Comparison of ENCODE assay signal across 8 cellular contexts in genomic region chr18:8609711-8610441, GRCh38. TPM values are rescaled to one million over a fixed set of nuclear protein-coding genes. Genes with fewer than 3 reads are reported as not detected.
A peak's percentile ranks its signal among the peaks of the same experiment; 100 is the strongest.
DNase-seq lines count a peak whose midpoint lies in the region; ATAC-seq and TF ChIP-seq lines count a peak whose summit lies in the region.

No MANE protein-coding gene starts in this region.

- TF ChIP-seq POLR2A in ovary (IDR thresholded peaks at IDR 0.05) = no peak

- TF ChIP-seq CTCF in HL-60 (IDR thresholded peaks at IDR 0.05; ENCODE audit: insufficient read depth, low read length) (no peak), fibroblast of pulmonary artery (IDR thresholded peaks at IDR 0.05; ENCODE audit: low read length, missing control alignments) (no peak), ovary (IDR thresholded peaks at IDR 0.05) (no peak)

- TF ChIP-seq EP300 in ovary (IDR thresholded peaks at IDR 0.05) = no peak

- CTCF ChIA-PET in activated CD8-positive, alpha-beta T cell treated with anti-CD3 and anti-CD28 coated beads, Interleukin-2, amount 10 ng/mL, durations not matched to agents 7 days and 5 days (lab: Charles Lee) = no interaction called here

- DNase-seq in AG20443 (ENCODE audit: low spot score) (peak; percentile 37), HL-60 (ENCODE audit: low read depth in 1 of 2, low spot score in 1 of 2) (peak in 1 of 2 experiments; percentile 18), fibroblast of pulmonary artery (ENCODE audit: low read depth) (no peak), ovary (peak in 4 of 5 donors; percentile 22 to 57 (median 50)), posterior vena cava (ENCODE audit: low spot score) (no peak), NOMO-1 treated with dmso at 0.1 percent for 144 hours (lab: John Stamatoyannopoulos, UW; ENCODE audit: unreplicated experiment) (no peak)
- DNase-seq in activated CD8-positive, alpha-beta T cell treated with anti-CD3 and anti-CD28 coated beads, Interleukin-2, amount 10 ng/mL, durations not matched to agents 7 days and 5 days = no peak

- no peaks in the 10 kb centered on the region for H3K9me3 ChIP-seq in ovary

- H3K27me3 ChIP-seq in HL-60 (ENCODE audit: insufficient read depth, poor library complexity, severe bottlenecking) (no peaks in the 10 kb centered on the region), ovary (no peaks in the 10 kb centered on the region)

- H3K4me1 Mint-ChIP-seq in activated CD8-positive, alpha-beta T cell treated with anti-CD3 and anti-CD28 coated beads, Interleukin-2, amount 10 ng/mL, durations not matched to agents 7 days and 5 days (ENCODE audit: low read depth) = peaks cover 44% of the 10 kb centered on the region

- peak overlapping the region; percentile 80 for H3K4me3 Mint-ChIP-seq in activated CD8-positive, alpha-beta T cell treated with anti-CD3 and anti-CD28 coated beads, Interleukin-2, amount 10 ng/mL, durations not matched to agents 7 days and 5 days

- no peaks in the 10 kb centered on the region for H3K9me3 Mint-ChIP-seq in activated CD8-positive, alpha-beta T cell treated with anti-CD3 and anti-CD28 coated beads, Interleukin-2, amount 10 ng/mL, durations not matched to agents 7 days and 5 days (ENCODE audit: insufficient read depth)

- intact Hi-C loops in ovary (cut with DNase I) (no loop called here), posterior vena cava (cut with DNase I) (no loop called here)

- peak overlapping the region; percentile 82 for H3K27ac Mint-ChIP-seq in activated CD8-positive, alpha-beta T cell treated with anti-CD3 and anti-CD28 coated beads, Interleukin-2, amount 10 ng/mL, durations not matched to agents 7 days and 5 days

- no peaks in the 10 kb centered on the region for H3K36me3 ChIP-seq in ovary

- WGBS in ovary, 3 donors = 0 to 1% (median 1%) methylated on average over 48 to 66 of the region's 66 CpGs

- POLR2A ChIA-PET in activated CD8-positive, alpha-beta T cell treated with anti-CD3 and anti-CD28 coated beads, Interleukin-2, amount 10 ng/mL, durations not matched to agents 7 days and 5 days (lab: Charles Lee) = interaction anchor here (1.0 kb wide), 1 partner anchor 14 kb away, joined by 3 read pairs; no protein-coding TSS in a partner anchor

- ATAC-seq in GM19438 (IDR thresholded peaks at IDR 0.05; ENCODE audit: low read depth, unreplicated experiment) = peak; percentile 10
- ATAC-seq in activated CD8-positive, alpha-beta T cell treated with anti-CD3 and anti-CD28 coated beads, Interleukin-2, amount 10 ng/mL, durations not matched to agents 7 days and 5 days = peak; percentile 28

- peaks cover 15% of the 10 kb centered on the region for H3K36me3 Mint-ChIP-seq in activated CD8-positive, alpha-beta T cell treated with anti-CD3 and anti-CD28 coated beads, Interleukin-2, amount 10 ng/mL, durations not matched to agents 7 days and 5 days (ENCODE audit: low read depth)

- H3K4me1 ChIP-seq in ovary (ENCODE audit: insufficient read depth) = peaks cover 19% of the 10 kb centered on the region

- H3K27me3 Mint-ChIP-seq in activated CD8-positive, alpha-beta T cell treated with anti-CD3 and anti-CD28 coated beads, Interleukin-2, amount 10 ng/mL, durations not matched to agents 7 days and 5 days (ENCODE audit: low read depth) = peaks cover 6% of the 10 kb centered on the region

- H3K4me3 ChIP-seq in HL-60 (replicated peaks; ENCODE audit: insufficient read depth, low read length) (peak overlapping the region; percentile 72), fibroblast of pulmonary artery (replicated peaks; ENCODE audit: low read depth, low read length) (peak overlapping the region; percentile 84), ovary (peak overlapping the region; percentile 91)

- H3K27ac ChIP-seq in HL-60 (replicated peaks) (peak overlapping the region; percentile 65), ovary (peak overlapping the region in 1 of 2 donors; percentile 23)

RNA-seq across cellular contexts. Expression of gene RAB12, which starts 0.6 kb away (rescaled TPM):
- 10 to 100 TPM; 14.5 to 15.2 TPM for total RNA-seq in activated CD8-positive, alpha-beta T cell treated with anti-CD3 and anti-CD28 coated beads, Interleukin-2, amount 10 ng/mL, durations not matched to agents 7 days and 5 days
- 10 to 100 TPM; 34.2 to 49.7 (median 43.5) TPM for total RNA-seq in ovary
- 10 to 100 TPM; 30.3 to 69.0 TPM for polyA plus RNA-seq in ovary
- 10 to 100 TPM; 44.1 to 45.0 TPM for total RNA-seq in posterior vena cava

Comparison
In these comparisons a context has a peak if more than half of its experiments do, and no peak if none do; other contexts are left out.
1. DNase-seq: peak in AG20443 (single experiment) and ovary (4 of 5); none in activated CD8-positive, alpha-beta T cell treated with anti-CD3 and anti-CD28 coated beads, Interleukin-2, amount 10 ng/mL, durations not matched to agents 7 days and 5 days (single experiment), fibroblast of pulmonary artery (single experiment), posterior vena cava (single experiment) and NOMO-1 treated with dmso at 0.1 percent for 144 hours (single experiment).
2. Peak in every context shown above with its lines, with median percentiles within 50 percentile points of each other: H3K4me3 ChIP-seq.